ENCODE assay signal across 21 cellular contexts in genomic region chr7:54189330-54189729, GRCh38.
A peak's percentile ranks its signal among the peaks of the same experiment; 100 is the strongest.
DNase-seq lines count a peak whose midpoint lies in the region; FAIRE-seq and TF ChIP-seq lines count a peak whose summit lies in the region.
"Had no signal": no experiment of that assay in that cellular context is flagged by ENCODE, and none has a peak within 500 bp of the region (broad histone marks: within the 10 kb centered on the region; RNA-seq: fewer than 3 reads in every experiment).

No MANE protein-coding gene starts in this region.

- H3K9ac ChIP-seq in NT2/D1 (ENCODE audit: insufficient read length, low read depth), result no peak overlapping the region
- H3K9ac ChIP-seq in SK-N-SH, result no peak overlapping the region

- H3K4me1 Mint-ChIP-seq in CD8-positive, alpha-beta memory T cell, result no peaks in the 10 kb centered on the region

- no peaks in the 10 kb centered on the region for H3K27me3 Mint-ChIP-seq in CD8-positive, alpha-beta memory T cell

- CTCF ChIA-PET in CD8-positive, alpha-beta memory T cell (lab: Charles Lee), result no interaction called here
- CTCF ChIA-PET in SK-N-SH (lab: Yijun Ruan, JAX), result interaction anchor here (1.5 kb wide), 1 partner anchor 10 kb away, joined by 3 read pairs; no protein-coding TSS in a partner anchor

- peaks cover 20% of the 10 kb centered on the region for H3K9me3 ChIP-seq in NT2/D1 (ENCODE audit: insufficient read depth, low read length)
- no peaks in the 10 kb centered on the region for H3K9me3 ChIP-seq in CD8-positive, alpha-beta memory T cell (ENCODE audit: low read length)
- peaks cover 7% of the 10 kb centered on the region; the same call in 1 of the 2 replicates for H3K9me3 ChIP-seq in SK-N-SH
- H3K9me3 ChIP-seq: HAP-1, SJSA1 had no signal

- H2AFZ ChIP-seq in SK-N-SH (ENCODE audit: low read depth), result no peak overlapping the region

- no peak overlapping the region for H3K27ac Mint-ChIP-seq in CD8-positive, alpha-beta memory T cell

- H3K27me3 ChIP-seq in NT2/D1 (ENCODE audit: insufficient read depth, insufficient read length) (no peaks in the 10 kb centered on the region), SK-N-SH (ENCODE audit: insufficient read depth) (no peaks in the 10 kb centered on the region)
- no peaks in the 10 kb centered on the region for H3K27me3 ChIP-seq in CD8-positive, alpha-beta memory T cell (ENCODE audit: insufficient read depth, low read length, poor library complexity, severe bottlenecking)
- H3K27me3 ChIP-seq: SJSA1 had no signal

- no peaks in the 10 kb centered on the region for H3F3A ChIP-seq in SK-N-SH (replicated peaks; ENCODE audit: insufficient read depth)

- TF ChIP-seq EP300 in SK-N-SH (IDR thresholded peaks at IDR 0.05; ENCODE audit: borderline replicate concordance in 1 of 2, low read depth in 1 of 2, low read length in 1 of 2), result no peak

- no peak overlapping the region for H3K4me2 ChIP-seq in SK-N-SH

- H3K9me2 ChIP-seq in SK-N-SH, result peaks cover 3% of the 10 kb centered on the region; the same call in 1 of the 2 replicates

- peaks cover 7 to 39% (median 16%) of the 10 kb centered on the region in 5 donors for H3K9me3 Mint-ChIP-seq in CD8-positive, alpha-beta memory T cell

- H3K4me3 ChIP-seq in NT2/D1 (ENCODE audit: insufficient read length, low read depth), result no peak overlapping the region
- no peak overlapping the region for H3K4me3 ChIP-seq in CD8-positive, alpha-beta memory T cell (ENCODE audit: low read length)
- H3K4me3 ChIP-seq in SK-N-SH (ENCODE audit: low read depth in 2 of 2, low read length in 1 of 2), result no peak overlapping the region
- H3K4me3 ChIP-seq: HAP-1, SJSA1 had no signal

- no peak for TF ChIP-seq CTCF in SK-N-SH (IDR thresholded peaks at IDR 0.05)

- no peak for FAIRE-seq in RCC 7860 (lab: Jason Lieb, UNC)

- H3K4me1 ChIP-seq in NT2/D1 (ENCODE audit: insufficient read depth, insufficient read length), result no peaks in the 10 kb centered on the region
- H3K4me1 ChIP-seq in CD8-positive, alpha-beta memory T cell (ENCODE audit: insufficient read depth, low read length), result no peaks in the 10 kb centered on the region
- no peaks in the 10 kb centered on the region for H3K4me1 ChIP-seq in SK-N-SH (ENCODE audit: control insufficient read depth in 1 of 2, insufficient read depth in 2 of 2, low read depth in 1 of 2, low read length in 1 of 2)
- H3K4me1 ChIP-seq: HAP-1, SJSA1 had no signal

- H3K36me3 ChIP-seq in NT2/D1 (ENCODE audit: insufficient read depth, insufficient read length, low read length) (no peaks in the 10 kb centered on the region), SK-N-SH (replicated peaks in 1 of 2; ENCODE audit: control insufficient read depth in 1 of 2, insufficient read depth in 2 of 2, low read length in 1 of 2) (no peaks in the 10 kb centered on the region)
- no peaks in the 10 kb centered on the region for H3K36me3 ChIP-seq in CD8-positive, alpha-beta memory T cell (ENCODE audit: insufficient read depth, low read length)
- H3K36me3 ChIP-seq: HAP-1, SJSA1 had no signal

- no peaks in the 10 kb centered on the region for H3K79me2 ChIP-seq in SK-N-SH (ENCODE audit: insufficient read depth)

- no peak overlapping the region for H3K4me3 Mint-ChIP-seq in CD8-positive, alpha-beta memory T cell

- no peaks in the 10 kb centered on the region for H4K20me1 ChIP-seq in SK-N-SH (ENCODE audit: insufficient read depth)

- POLR2A ChIA-PET in CD8-positive, alpha-beta memory T cell (lab: Charles Lee), result no interaction called here
- POLR2A ChIA-PET in SK-N-SH (lab: Yijun Ruan, JAX), result no interaction called here

- DNase-seq in ELF-1 (ENCODE audit: low read depth, low spot score), result peak; percentile 79
- peak; percentile 77 for DNase-seq in NT2/D1 (ENCODE audit: low read depth, low spot score)
- peak; percentile 57 for DNase-seq in iPS DF 19.7 (ENCODE audit: low read depth, low spot score)
- DNase-seq in islet precursor cell, result peak; percentile 83
- DNase-seq in T1000 (lab: John Stamatoyannopoulos, UW), result no peak
- no peak for DNase-seq in CD8-positive, alpha-beta memory T cell
- DNase-seq in SK-N-SH, result no peak
- no peak for DNase-seq in RCC 7860 (ENCODE audit: low spot score)
- DNase-seq: DMS53, EL, KG1, NCI-H1092 treated with DMSO at 0.1 percent for 48 hours, NCI-H1436 treated with DMSO at 0.1 percent for 48 hours, NCI-H2029, NCI-H2227 treated with DMSO at 0.1 percent for 48 hours, NCI-H510A treated with DMSO at 0.1 percent for 48 hours, NCI-H748 treated with DMSO at 0.1 percent for 48 hours had no signal

- WGBS in SK-N-SH (ENCODE audit: low lambda C conversion rate), result 23% methylated on average over 2 of the region's 2 CpGs

- TF ChIP-seq RAD21 in SK-N-SH (IDR thresholded peaks at IDR 0.05; ENCODE audit: low read length), result no peak

- no peaks in the 10 kb centered on the region for H3K36me3 Mint-ChIP-seq in CD8-positive, alpha-beta memory T cell

- no peak overlapping the region for H3K27ac ChIP-seq in CD8-positive, alpha-beta memory T cell (ENCODE audit: low read depth, low read length)
- no peak overlapping the region for H3K27ac ChIP-seq in SK-N-SH (ENCODE audit: low read depth in 2 of 2, low read length in 1 of 2)
- H3K27ac ChIP-seq: C4-2B, HL-60, SJSA1 had no signal

TF ChIP-seq in SK-N-SH, 30 proteins besides CTCF, POLR2A, EP300 and RAD21:
- no peak for TF ChIP-seq POLR2AphosphoS5 (IDR thresholded peaks at IDR 0.05; ENCODE audit: low read depth, low read length)
- no peak for TF ChIP-seq MEF2A (IDR thresholded peaks at IDR 0.05; ENCODE audit: borderline replicate concordance, low read depth)
- no peak for TF ChIP-seq SIN3A (IDR thresholded peaks at IDR 0.05; ENCODE audit: borderline replicate concordance, low read depth, low read length)
- no peak for TF ChIP-seq SMC3 (IDR thresholded peaks at IDR 0.05; ENCODE audit: low read depth, low read length)
- no peak for TF ChIP-seq TCF12 (IDR thresholded peaks at IDR 0.05)
- TF ChIP-seq FOXM1 (IDR thresholded peaks at IDR 0.05; ENCODE audit: low read depth), result no peak
- TF ChIP-seq REST (IDR thresholded peaks at IDR 0.05; ENCODE audit: low read depth, low read length), result no peak
- TF ChIP-seq CHD2 (IDR thresholded peaks at IDR 0.05; ENCODE audit: low read length, partially characterized antibody), result no peak
- TF ChIP-seq, protein P1, sequence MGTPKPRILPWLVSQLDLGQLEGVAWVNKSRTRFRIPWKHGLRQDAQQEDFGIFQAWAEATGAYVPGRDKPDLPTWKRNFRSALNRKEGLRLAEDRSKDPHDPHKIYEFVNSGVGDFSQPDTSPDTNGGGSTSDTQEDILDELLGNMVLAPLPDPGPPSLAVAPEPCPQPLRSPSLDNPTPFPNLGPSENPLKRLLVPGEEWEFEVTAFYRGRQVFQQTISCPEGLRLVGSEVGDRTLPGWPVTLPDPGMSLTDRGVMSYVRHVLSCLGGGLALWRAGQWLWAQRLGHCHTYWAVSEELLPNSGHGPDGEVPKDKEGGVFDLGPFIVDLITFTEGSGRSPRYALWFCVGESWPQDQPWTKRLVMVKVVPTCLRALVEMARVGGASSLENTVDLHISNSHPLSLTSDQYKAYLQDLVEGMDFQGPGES (IDR thresholded peaks at IDR 0.05; ENCODE audit: low read depth, low read length), result no peak
- TF ChIP-seq MAX (IDR thresholded peaks at IDR 0.05; ENCODE audit: low read depth), result no peak
- TF ChIP-seq FOSL2 (IDR thresholded peaks at IDR 0.05; ENCODE audit: borderline replicate concordance, low read depth), result no peak
TF ChIP-seq in SK-N-SH: peak in this region for 0.

Comparison
In these comparisons a context has a peak if more than half of its experiments do, and no peak if none do; other contexts are left out.
1. DNase-seq: peak in ELF-1 (single experiment), NT2/D1 (single experiment), iPS DF 19.7 (single experiment) and islet precursor cell (single experiment); none in T1000 (single experiment), CD8-positive, alpha-beta memory T cell (0 of 5), SK-N-SH (single experiment) and RCC 7860 (single experiment).